ENCODE assay signal across 10 cellular contexts in the genomic region with DNA sequence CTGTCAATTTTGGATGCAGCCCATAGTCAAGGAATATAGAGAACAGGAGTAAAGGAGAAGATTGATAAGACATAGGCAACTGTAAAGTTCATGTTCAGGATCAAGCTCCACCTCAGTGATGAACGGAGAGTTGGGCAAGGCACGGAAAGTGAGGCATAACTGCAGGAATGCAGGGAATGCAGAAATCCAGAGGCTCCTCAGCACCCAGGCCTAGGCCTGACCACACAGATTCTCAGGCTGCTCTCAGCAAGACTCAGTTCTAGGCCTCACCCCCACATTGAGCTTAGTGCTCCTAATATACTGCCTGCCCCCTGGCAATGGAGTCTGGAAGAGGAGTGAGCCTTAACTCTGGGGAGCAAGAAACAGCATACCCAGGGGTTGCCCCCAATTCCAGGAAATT. TPM values are rescaled to one million over a fixed set of nuclear protein-coding genes. Genes with fewer than 3 reads are reported as not detected.
A peak's percentile ranks its signal among the peaks of the same experiment; 100 is the strongest.
DNase-seq lines count a peak whose midpoint lies in the region; ATAC-seq lines count a peak whose summit lies in the region.
"Had no signal": no experiment of that assay in that cellular context is flagged by ENCODE, and none has a peak within 500 bp of the region (broad histone marks: within the 10 kb centered on the region; RNA-seq: fewer than 3 reads in every experiment).

No MANE protein-coding gene starts in this region.

- H3K36me3 ChIP-seq in MG63 = no peaks in the 10 kb centered on the region
- H3K36me3 ChIP-seq: adrenal gland had no signal

- ATAC-seq in GM18873 (IDR thresholded peaks at IDR 0.05; ENCODE audit: low FRiP score, unreplicated experiment) = no peak

- H3K27me3 ChIP-seq in MG63 = no peaks in the 10 kb centered on the region
- H3K27me3 ChIP-seq: adrenal gland had no signal

- H3K4me3 ChIP-seq in MG63 = no peak overlapping the region
- H3K4me3 ChIP-seq: adrenal gland had no signal

- H3K9me3 ChIP-seq in MG63 = no peaks in the 10 kb centered on the region
- H3K9me3 ChIP-seq: adrenal gland had no signal

- peak; percentile 91 for DNase-seq in GM03348 (ENCODE audit: low spot score)
- peak; percentile 43 for DNase-seq in MG63
- peak; percentile 87 for DNase-seq in dedifferentiated amniotic fluid mesenchymal stem cell (ENCODE audit: extremely low spot score)
- peak; percentile 63 for DNase-seq in myocyte (ENCODE audit: low read depth)
- DNase-seq in stimulated activated CD4-positive, alpha-beta T cell treated with anti-CD3 and anti-CD28 coated beads, Interleukin-4, amount 100 ng/mL, for 24 hours = no peak
- DNase-seq in COLO829 (ENCODE audit: low spot score) = no peak
- DNase-seq: activated B cell treated with CpG ODN at 0.5 μM for 24 hours, adrenal gland, NCI-H1092 had no signal

RNA-seq across cellular contexts. Expression of a gene that starts 36.3 kb away (rescaled TPM):
- 0.30 TPM in 1 of 2 replicates, not detected in the other for total RNA-seq in MG63 (2014; rRNA removed; shearing (Covaris generic); ENCODE audit: low replicate concordance)
- 2.5 and 2.9 TPM in 2 replicates for total RNA-seq in myocyte
- polyA plus RNA-seq in myocyte (2012) = 1.1 TPM

Comparison
In these comparisons a context has a peak if more than half of its experiments do, and no peak if none do; other contexts are left out.
1. DNase-seq: peak in GM03348 (single experiment), MG63 (single experiment), dedifferentiated amniotic fluid mesenchymal stem cell (single experiment) and myocyte (single experiment); none in stimulated activated CD4-positive, alpha-beta T cell treated with anti-CD3 and anti-CD28 coated beads, Interleukin-4, amount 100 ng/mL, for 24 hours (single experiment) and COLO829 (single experiment).